Comparison of ENCODE assay signal across 8 cellular contexts in the genomic region with DNA sequence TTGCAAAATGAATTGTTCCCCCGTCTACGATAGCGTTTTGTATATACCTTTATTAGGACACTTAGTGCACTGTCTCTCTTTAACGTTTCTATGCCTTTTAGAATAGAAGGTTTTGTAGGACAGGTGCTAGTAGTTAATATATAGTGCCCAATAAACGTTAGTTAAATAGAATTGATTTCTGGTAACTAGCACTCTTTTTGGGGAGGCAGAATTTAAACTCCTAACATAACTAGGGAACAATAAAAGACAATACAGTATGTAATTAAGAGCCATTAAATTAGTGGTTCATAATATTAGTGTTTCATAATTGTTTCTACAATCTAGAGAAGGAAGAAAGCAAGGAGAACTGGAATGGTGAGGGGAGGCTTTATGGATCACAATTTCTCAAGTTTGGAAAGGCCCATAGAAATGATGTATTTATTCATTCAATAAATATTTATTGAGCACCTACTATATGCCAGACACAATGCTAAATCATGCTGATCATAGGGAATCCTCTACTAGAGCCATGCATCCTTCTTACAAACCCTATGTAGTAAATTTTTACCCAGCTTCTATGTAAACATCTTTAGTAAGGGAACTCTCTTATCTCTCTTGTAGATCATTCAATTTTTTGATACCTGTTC. TPM values are rescaled to one million over a fixed set of nuclear protein-coding genes. Genes with fewer than 3 reads are reported as not detected.
DNase-seq lines count a peak whose midpoint lies in the region; FAIRE-seq and TF ChIP-seq lines count a peak whose summit lies in the region.

No MANE protein-coding gene starts in this region.

- TF ChIP-seq CTCF in fibroblast of lung (conservative IDR thresholded peaks at IDR 0.05 in 1 of 2, IDR thresholded peaks at IDR 0.05 in 1 of 2; ENCODE audit: low read depth in 1 of 2, low read length in 2 of 2) (no peak), prostate gland (IDR thresholded peaks at IDR 0.05) (no peak)

- H3K36me3 ChIP-seq in ES-I3 (ENCODE audit: insufficient read depth, low read length): no peaks in the 10 kb centered on the region
- H3K36me3 ChIP-seq in SK-N-MC (ENCODE audit: insufficient read depth, low read length): peaks cover 6% of the 10 kb centered on the region; the same call in 1 of the 2 replicates
- H3K36me3 ChIP-seq in fibroblast of lung (ENCODE audit: control insufficient read depth, insufficient read depth, low read length): peaks cover 1% of the 10 kb centered on the region
- H3K36me3 ChIP-seq in prostate gland: no peaks in the 10 kb centered on the region

- WGBS in prostate gland: 0% methylated on average over 5 of the region's 5 CpGs

- no peak for FAIRE-seq in urothelium cell line (lab: Jason Lieb, UNC)

- H3K4me3 ChIP-seq in SK-N-MC (peak overlapping the region; percentile 91), fibroblast of lung (replicated peaks in 1 of 4; ENCODE audit: control extremely low read depth in 1 of 4, insufficient read depth in 1 of 4, low read depth in 3 of 4, low read length in 4 of 4) (peak overlapping the region; percentile 65 to 92 (median 74)), prostate gland (peak overlapping the region; percentile 42 to 46)

- peak overlapping the region; percentile 70 for H3K4me2 ChIP-seq in fibroblast of lung (ENCODE audit: extremely low read depth, insufficient read depth, low read length)

- peaks cover 2% of the 10 kb centered on the region for H3K79me2 ChIP-seq in fibroblast of lung (ENCODE audit: control insufficient read depth, insufficient read depth, low read length)

- TF ChIP-seq POLR2A in prostate gland (IDR thresholded peaks at IDR 0.05): no peak

- intact Hi-C loops in prostate gland (cut with DNase I): no loop called here

- H2AFZ ChIP-seq in fibroblast of lung (ENCODE audit: low read length): no peak overlapping the region

- DNase-seq in SK-N-MC (ENCODE audit: low read depth, low spot score) (no peak), fibroblast of lung (ENCODE audit: low read depth in 2 of 2) (no peak), prostate gland (ENCODE audit: low spot score) (no peak), urothelium cell line (ENCODE audit: low spot score) (no peak), GF-D8 (lab: John Stamatoyannopoulos, UW) (no peak), NCI-H2107 (lab: John Stamatoyannopoulos, UW) (no peak), NAMALWA (ENCODE audit: low spot score) (no peak)

- H3K27me3 ChIP-seq in fibroblast of lung (ENCODE audit: control insufficient read depth, insufficient read depth, low read length): no peaks in the 10 kb centered on the region
- no peaks in the 10 kb centered on the region for H3K27me3 ChIP-seq in prostate gland (replicated peaks; ENCODE audit: insufficient read depth)

- H3K9ac ChIP-seq in ES-I3 (ENCODE audit: low read depth, low read length) (peak overlapping the region; percentile 68; the same call in 1 of the 2 replicates), SK-N-MC (ENCODE audit: insufficient read length) (peak overlapping the region; percentile 80), fibroblast of lung (ENCODE audit: insufficient read depth, low read length) (no peak overlapping the region)

- H3K27ac ChIP-seq in SK-N-MC (peak overlapping the region; percentile 6; the same call in 1 of the 2 replicates), fibroblast of lung (ENCODE audit: insufficient read depth, low read length) (no peak overlapping the region), prostate gland (peak overlapping the region; percentile 84 to 89)

- H3K9me3 ChIP-seq in ES-I3 (ENCODE audit: control insufficient read depth, insufficient read depth, low read length) (no peaks in the 10 kb centered on the region), SK-N-MC (ENCODE audit: low read depth, low read length) (no peaks in the 10 kb centered on the region), fibroblast of lung (ENCODE audit: control insufficient read depth, insufficient read depth, low read depth, low read length) (no peaks in the 10 kb centered on the region), prostate gland (no peaks in the 10 kb centered on the region)

- H3K4me1 ChIP-seq in ES-I3 (ENCODE audit: insufficient read depth, low read length) (0 out of 2 replicates have a peak, but pooled peaks cover 3% of the 10 kb centered on the region), fibroblast of lung (ENCODE audit: control insufficient read depth, extremely low read depth, insufficient read depth, low read length) (peaks cover 29% of the 10 kb centered on the region), prostate gland (replicated peaks) (peaks cover 5% of the 10 kb centered on the region)

- no peaks in the 10 kb centered on the region for H4K20me1 ChIP-seq in fibroblast of lung (ENCODE audit: control insufficient read depth, extremely low read depth, insufficient read depth, low read length)

RNA-seq across cellular contexts. Expression of gene POLR3GL, which starts 0.7 kb away (rescaled TPM):
- total RNA-seq in fibroblast of lung: 15.4 and 23.8 TPM in 2 replicates
- 22.6 and 23.3 TPM in 2 replicates for polyA plus RNA-seq in fibroblast of lung
- 37.3 and 38.6 TPM in 2 replicates for polyA plus RNA-seq in fibroblast of lung (2012)
- 7.0 and 10.0 TPM in 2 replicates for polyA minus RNA-seq in fibroblast of lung (ENCODE audit: low replicate concordance)
- total RNA-seq in prostate gland: 10 to 100 TPM; 20.3 to 23.2 TPM

RNA-seq across cellular contexts. Expression of gene ANKRD34A, which starts 0.9 kb away (rescaled TPM):
- total RNA-seq in fibroblast of lung (0.26 and 1.2 TPM in 2 replicates), prostate gland (1 to 10 TPM; 1.6 to 2.4 TPM)
- 1.9 and 2.6 TPM in 2 replicates for polyA plus RNA-seq in fibroblast of lung
- 2.8 and 4.1 TPM in 2 replicates for polyA plus RNA-seq in fibroblast of lung (2012)
- 2.6 and 4.5 TPM in 2 replicates for polyA minus RNA-seq in fibroblast of lung (ENCODE audit: low replicate concordance)

RNA-seq across cellular contexts. Expression of gene LIX1L, which starts 7.4 kb away (rescaled TPM):
- 10.5 and 14.2 TPM in 2 replicates for total RNA-seq in fibroblast of lung
- polyA plus RNA-seq in fibroblast of lung: 63.3 and 65.7 TPM in 2 replicates
- 17.0 and 20.1 TPM in 2 replicates for polyA plus RNA-seq in fibroblast of lung (2012)
- 28.7 and 31.4 TPM in 2 replicates for polyA minus RNA-seq in fibroblast of lung (ENCODE audit: low replicate concordance)
- total RNA-seq in prostate gland: 10 to 100 TPM; 30.0 to 31.8 TPM

RNA-seq across cellular contexts. Expression of gene TXNIP, which starts 31.1 kb away (rescaled TPM):
- total RNA-seq in fibroblast of lung (361 and 773 TPM in 2 replicates), prostate gland (100 to 1,000 TPM; 618 to 736 TPM)
- 61.1 and 204 TPM in 2 replicates for polyA plus RNA-seq in fibroblast of lung
- polyA plus RNA-seq in fibroblast of lung (2012): 27.5 and 83.7 TPM in 2 replicates
- polyA minus RNA-seq in fibroblast of lung (ENCODE audit: low replicate concordance): 82.9 and 185 TPM in 2 replicates

RNA-seq across cellular contexts. Expression of gene RBM8A, which starts 37.9 kb away (rescaled TPM):
- total RNA-seq in fibroblast of lung: 56.6 and 61.9 TPM in 2 replicates
- 137 and 235 TPM in 2 replicates for polyA plus RNA-seq in fibroblast of lung
- polyA plus RNA-seq in fibroblast of lung (2012): 136 and 199 TPM in 2 replicates
- 10.7 and 10.8 TPM in 2 replicates for polyA minus RNA-seq in fibroblast of lung (ENCODE audit: low replicate concordance)
- 100 to 1,000 TPM; 127 to 159 TPM for total RNA-seq in prostate gland
